In the genomic region with DNA sequence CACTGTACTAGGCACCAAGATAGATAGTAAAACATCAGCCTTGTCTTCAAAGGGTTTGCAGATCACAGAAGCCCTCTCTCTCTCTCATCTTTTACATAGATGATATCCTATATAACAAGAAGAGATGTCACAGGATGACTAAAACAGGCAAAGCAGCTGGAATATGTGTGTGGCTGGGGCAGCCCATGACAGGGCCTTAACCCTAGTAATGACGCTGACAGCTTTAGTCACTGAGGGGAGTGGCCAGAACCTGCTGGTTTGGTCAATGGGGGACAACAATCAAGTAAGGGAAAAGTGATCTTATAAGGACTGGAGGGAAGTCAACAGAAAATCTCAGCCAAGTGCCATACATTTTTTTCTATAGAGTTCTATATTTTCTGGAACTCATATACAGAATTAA, we compare ENCODE assay signal across 11 cellular contexts. TPM values are rescaled to one million over a fixed set of nuclear protein-coding genes. Genes with fewer than 3 reads are reported as not detected.
DNase-seq lines count a peak whose midpoint lies in the region; ATAC-seq, FAIRE-seq and TF ChIP-seq lines count a peak whose summit lies in the region.
"Had no signal": no experiment of that assay in that cellular context is flagged by ENCODE, and none has a peak within 500 bp of the region (broad histone marks: within the 10 kb centered on the region; RNA-seq: fewer than 3 reads in every experiment).

No MANE protein-coding gene starts in this region.

- no peaks in the 10 kb centered on the region for H3K9me3 Mint-ChIP-seq in Caco-2 (ENCODE audit: unreplicated experiment)
- H3K9me3 Mint-ChIP-seq: neural crest cell had no signal

- intact Hi-C loops in spleen (cut with DNase I; ENCODE audit: low total_unique reads) = no loop called here
- intact Hi-C loops in Caco-2 (cut with micrococcal nuclease; ENCODE audit: unreplicated experiment) = no loop called here

- H3K4me3 Mint-ChIP-seq in Caco-2 (ENCODE audit: unreplicated experiment) = no peak overlapping the region
- H3K4me3 Mint-ChIP-seq: neural crest cell had no signal

- TF ChIP-seq CTCF in DOHH2 (IDR thresholded peaks at IDR 0.05; ENCODE audit: low read depth, low read length, poor library complexity, severe bottlenecking) (no peak), brain microvascular endothelial cell (IDR thresholded peaks at IDR 0.05; ENCODE audit: low read depth, low read length, missing control alignments) (no peak), spleen (IDR thresholded peaks at IDR 0.05 in 8 of 11, conservative IDR thresholded peaks at IDR 0.05 in 3 of 11) (no peak), Caco-2 (IDR thresholded peaks at IDR 0.05; ENCODE audit: insufficient read depth in 1 of 2, low read depth in 1 of 2, low read length in 1 of 2, severe bottlenecking in 1 of 2, unreplicated experiment in 1 of 2) (no peak), MM.1S (IDR thresholded peaks at IDR 0.05; ENCODE audit: low read length) (no peak)

- in situ Hi-C loops in brain microvascular endothelial cell (cut with HindIII; ENCODE audit: low pct_ligation_motif_present, low sequenced_read_pairs) = loop anchor here (25.0 kb wide), 1 partner anchor 150 kb away; a partner anchor contains a TSS

- POLR2A ChIA-PET in Caco-2 (lab: Charles Lee) = no interaction called here

- H3K4me1 Mint-ChIP-seq in Caco-2 (ENCODE audit: low read depth, unreplicated experiment) = no peaks in the 10 kb centered on the region
- H3K4me1 Mint-ChIP-seq: neural crest cell had no signal

- H3K27ac Mint-ChIP-seq in Caco-2 (ENCODE audit: unreplicated experiment) = no peak overlapping the region

- ATAC-seq in GM18867 (IDR thresholded peaks at IDR 0.05; ENCODE audit: unreplicated experiment) = no peak

- no peaks in the 10 kb centered on the region for H3F3A ChIP-seq in DOHH2 (ENCODE audit: control insufficient read depth, insufficient read depth)
- H3F3A ChIP-seq in MM.1S (ENCODE audit: insufficient read depth, low read length) = no peaks in the 10 kb centered on the region

- H3K27me3 Mint-ChIP-seq in Caco-2 (ENCODE audit: insufficient read depth, unreplicated experiment) = peaks cover 3% of the 10 kb centered on the region

- H3K27me3 ChIP-seq in DOHH2 (ENCODE audit: control insufficient read depth, low read length) = no peaks in the 10 kb centered on the region
- H3K27me3 ChIP-seq in brain microvascular endothelial cell (replicated peaks) = no peaks in the 10 kb centered on the region
- no peaks in the 10 kb centered on the region for H3K27me3 ChIP-seq in spleen (replicated peaks in 1 of 7)
- H3K27me3 ChIP-seq in Caco-2 (replicated peaks; ENCODE audit: control insufficient read depth, insufficient read depth, low read length) = no peaks in the 10 kb centered on the region
- H3K27me3 ChIP-seq in MM.1S (replicated peaks; ENCODE audit: insufficient read depth, low read length) = no peaks in the 10 kb centered on the region

- no peak overlapping the region for H2AFZ ChIP-seq in MM.1S (ENCODE audit: low read length)

- H3K4me1 ChIP-seq in DOHH2 (ENCODE audit: control insufficient read depth, low read length) (peaks cover 49% of the 10 kb centered on the region), spleen (peaks cover 5 to 60% (median 33%) of the 10 kb centered on the region in 6 donors), Caco-2 (no peaks in the 10 kb centered on the region), MM.1S (ENCODE audit: low read length) (peaks cover 9% of the 10 kb centered on the region; the same call in 1 of the 2 replicates)

- BruUV-seq in Caco-2 (replicated peaks; lab: Mats Ljungman, UMichigan) = no TSS peak

- H3K9ac ChIP-seq in MM.1S (ENCODE audit: low read length) = no peak overlapping the region

- H3K36me3 ChIP-seq in DOHH2 (ENCODE audit: control insufficient read depth, low read length) (no peaks in the 10 kb centered on the region), brain microvascular endothelial cell (replicated peaks) (no peaks in the 10 kb centered on the region), spleen (no peaks in the 10 kb centered on the region), Caco-2 (ENCODE audit: control insufficient read depth, insufficient read depth, low read length) (no peaks in the 10 kb centered on the region), MM.1S (replicated peaks; ENCODE audit: insufficient read depth, low read length) (no peaks in the 10 kb centered on the region)

- CTCF ChIA-PET in Caco-2 (lab: Charles Lee) = no interaction called here

- H3K79me2 ChIP-seq in DOHH2 (ENCODE audit: control insufficient read depth, low read length) = no peaks in the 10 kb centered on the region
- H3K79me2 ChIP-seq in MM.1S (ENCODE audit: low read length) = no peaks in the 10 kb centered on the region

- H4K20me1 ChIP-seq in DOHH2 (ENCODE audit: control insufficient read depth, insufficient read depth, low read depth, low read length) (no peaks in the 10 kb centered on the region; the same call in 1 of the 2 replicates), MM.1S (ENCODE audit: insufficient read depth, low read length) (no peaks in the 10 kb centered on the region)

- H3K27ac ChIP-seq in DOHH2 (ENCODE audit: low read depth, low read length) (no peak overlapping the region), brain microvascular endothelial cell (peak overlapping the region; percentile 34), spleen (peak overlapping the region in 7 of 8 donors; percentile 30 to 71 (median 46)), MM.1S (ENCODE audit: low read length) (no peak overlapping the region)

- no peak for TF ChIP-seq POLR2A in spleen (IDR thresholded peaks at IDR 0.05)

- FAIRE-seq in RCC 7860 (lab: Jason Lieb, UNC) = no peak

- H3K9me2 ChIP-seq in DOHH2 (replicated peaks; ENCODE audit: control insufficient read depth, low read length) (no peaks in the 10 kb centered on the region), MM.1S (replicated peaks; ENCODE audit: insufficient read depth, low read length) (no peaks in the 10 kb centered on the region)

- 64 to 88% (median 79%) methylated on average over 1 of the region's 1 CpG for WGBS in spleen, 5 donors

- DNase-seq in RCC 7860 (ENCODE audit: low spot score) (peak; percentile 49), brain microvascular endothelial cell (peak; percentile 78), spleen (no peak), Caco-2 (no peak), NCI-H2227 treated with DMSO at 0.1 percent for 48 hours (lab: John Stamatoyannopoulos, UW) (no peak), MM.1S (no peak)
- DNase-seq: GOT3, NCI-H1105 had no signal

- H3K4me2 ChIP-seq in DOHH2 (ENCODE audit: low read length) (peak overlapping the region; percentile 35), MM.1S (ENCODE audit: low read depth, low read length) (no peak overlapping the region)

- H3K9me3 ChIP-seq in DOHH2 (ENCODE audit: control insufficient read depth, insufficient read depth, low read length) (no peaks in the 10 kb centered on the region), spleen (no peaks in the 10 kb centered on the region), Caco-2 (no peaks in the 10 kb centered on the region), MM.1S (replicated peaks; ENCODE audit: insufficient read depth, low read length) (no peaks in the 10 kb centered on the region)

- H3K4me3 ChIP-seq in DOHH2 (ENCODE audit: low read length) = no peak overlapping the region
- no peak overlapping the region for H3K4me3 ChIP-seq in brain microvascular endothelial cell (ENCODE audit: low read depth, low read length)
- no peak overlapping the region for H3K4me3 ChIP-seq in spleen
- no peak overlapping the region for H3K4me3 ChIP-seq in Caco-2 (ENCODE audit: low read depth, low read length)
- H3K4me3 ChIP-seq in MM.1S (ENCODE audit: low read length) = no peak overlapping the region

- H3K36me3 Mint-ChIP-seq in Caco-2 (ENCODE audit: insufficient read depth, unreplicated experiment) = no peaks in the 10 kb centered on the region

RNA-seq across cellular contexts. Expression of a gene that starts 41.9 kb away (rescaled TPM):
- total RNA-seq in spleen (10 to 100 TPM; 33.1 to 68.7 (median 37.2) TPM), Caco-2 (2022) (18.6 and 19.4 TPM in 2 replicates)
- 1 to 10 TPM; 4.9 to 6.0 (median 5.2) TPM for polyA plus RNA-seq in spleen

Comparison
In these comparisons a context has a peak if more than half of its experiments do, and no peak if none do; other contexts are left out.
1. H3K27ac ChIP-seq: peak in brain microvascular endothelial cell (single experiment) and spleen (7 of 8); none in DOHH2 (single experiment) and MM.1S (single experiment).
2. DNase-seq: peak in RCC 7860 (single experiment) and brain microvascular endothelial cell (single experiment); none in spleen (single experiment), Caco-2 (0 of 2), NCI-H2227 treated with DMSO at 0.1 percent for 48 hours (single experiment) and MM.1S (single experiment).